ENCODE assay signal across 2 cellular contexts in the genomic region with DNA sequence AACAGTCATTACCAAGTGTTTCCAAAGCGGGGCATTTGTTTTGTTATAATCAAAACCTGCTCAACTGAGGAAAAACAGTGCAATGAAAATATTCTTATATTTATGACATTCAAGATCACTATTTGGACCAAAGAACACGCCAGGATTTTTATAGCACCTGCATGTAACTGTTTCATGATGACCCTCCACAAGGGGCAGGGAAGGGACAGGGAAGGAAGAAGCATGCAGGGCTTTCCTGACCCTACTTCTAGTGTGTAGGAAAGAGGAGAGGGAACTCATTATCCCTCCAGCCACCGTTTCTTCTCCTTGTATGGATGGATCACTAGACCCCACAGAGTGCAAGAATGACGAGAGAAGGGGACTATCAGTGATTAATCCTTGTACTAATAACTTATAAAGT.
TF ChIP-seq lines count a peak whose summit lies in the region.

No MANE protein-coding gene starts in this region.

TF ChIP-seq in A549, 52 proteins besides CTCF, POLR2A, EP300 and RAD21:
- TF ChIP-seq, protein P1, sequence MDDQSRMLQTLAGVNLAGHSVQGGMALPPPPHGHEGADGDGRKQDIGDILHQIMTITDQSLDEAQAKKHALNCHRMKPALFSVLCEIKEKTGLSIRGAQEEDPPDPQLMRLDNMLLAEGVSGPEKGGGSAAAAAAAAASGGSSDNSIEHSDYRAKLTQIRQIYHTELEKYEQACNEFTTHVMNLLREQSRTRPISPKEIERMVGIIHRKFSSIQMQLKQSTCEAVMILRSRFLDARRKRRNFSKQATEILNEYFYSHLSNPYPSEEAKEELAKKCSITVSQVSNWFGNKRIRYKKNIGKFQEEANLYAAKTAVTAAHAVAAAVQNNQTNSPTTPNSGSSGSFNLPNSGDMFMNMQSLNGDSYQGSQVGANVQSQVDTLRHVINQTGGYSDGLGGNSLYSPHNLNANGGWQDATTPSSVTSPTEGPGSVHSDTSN (IDR thresholded peaks at IDR 0.05): no peak

TF ChIP-seq in H1, 55 proteins besides CTCF, POLR2A, EP300 and RAD21:
- no peak for TF ChIP-seq CBX5 (IDR thresholded peaks at IDR 0.05; ENCODE audit: low read depth, low read length)
- TF ChIP-seq JUND (IDR thresholded peaks at IDR 0.05; ENCODE audit: low read length): no peak
- TF ChIP-seq PHF8 (conservative IDR thresholded peaks at IDR 0.05; ENCODE audit: low read depth, low read length): no peak
- no peak for TF ChIP-seq TBP (IDR thresholded peaks at IDR 0.05; ENCODE audit: low read depth, low read length)
- no peak for TF ChIP-seq TAF7 (optimal IDR thresholded peaks at IDR 0.05; ENCODE audit: borderline replicate concordance, low read depth, low read length)
